ENCODE assay signal across 8 cellular contexts in the genomic region with DNA sequence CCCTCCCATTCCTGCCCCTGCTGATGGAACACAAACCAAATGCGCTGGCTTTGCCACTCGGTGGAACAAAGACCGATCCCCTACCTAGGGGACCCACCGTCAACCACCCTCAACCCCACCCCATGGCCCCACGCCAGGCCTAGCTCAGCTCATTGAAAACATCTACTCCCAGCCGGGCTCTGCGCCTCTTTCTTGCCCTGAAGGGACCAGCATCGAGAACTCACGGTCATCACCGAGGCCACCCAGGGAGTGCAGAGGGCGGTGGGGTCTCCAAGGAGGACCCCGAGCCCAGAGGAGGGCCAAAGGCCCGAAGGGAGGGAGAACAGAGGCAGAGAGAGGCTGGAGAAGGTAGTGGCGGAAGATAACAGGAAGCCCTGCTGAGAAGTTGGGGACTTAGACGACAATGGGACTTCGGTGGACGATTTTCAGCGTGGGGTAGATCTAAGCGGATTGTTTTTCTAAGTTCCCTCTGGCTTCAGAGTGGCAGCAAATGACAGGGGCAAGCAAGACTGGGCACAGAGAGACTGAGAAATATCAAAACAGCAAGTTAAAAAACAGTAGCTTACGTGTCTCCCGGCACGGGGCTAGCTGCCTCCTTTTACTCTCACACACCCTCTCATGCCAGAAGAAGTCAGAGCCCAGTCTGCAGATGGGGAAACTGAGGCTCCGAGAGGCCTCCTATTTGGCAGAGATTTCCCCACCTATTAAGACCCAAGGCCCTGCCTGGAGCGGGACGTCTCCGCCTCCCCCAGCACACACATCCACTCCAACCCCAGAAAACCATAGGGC. TPM values are rescaled to one million over a fixed set of nuclear protein-coding genes. Genes with fewer than 3 reads are reported as not detected.
DNase-seq lines count a peak whose midpoint lies in the region; ATAC-seq and TF ChIP-seq lines count a peak whose summit lies in the region.

No MANE protein-coding gene starts in this region.

- DNase-seq in CD14-positive monocyte (ENCODE audit: low spot score) (no peak), HT-29 (ENCODE audit: low spot score) (peak; percentile 45), fibroblast of villous mesenchyme (ENCODE audit: low read depth) (no peak), osteoblast (ENCODE audit: insufficient read length, low spot score, missing footprints) (peak; percentile 92), NK-92 (lab: John Stamatoyannopoulos, UW; ENCODE audit: unreplicated experiment) (no peak), DMS153 (lab: John Stamatoyannopoulos, UW) (no peak)
- no peak for DNase-seq in activated CD8-positive, alpha-beta T cell treated with anti-CD3 and anti-CD28 coated beads, Interleukin-2, amount 10 ng/mL, durations not matched to agents 7 days and 5 days

- H3K4me3 Mint-ChIP-seq in CD14-positive monocyte, result peak overlapping the region; percentile 93 to 96
- peak overlapping the region; percentile 88 for H3K4me3 Mint-ChIP-seq in activated CD8-positive, alpha-beta T cell treated with anti-CD3 and anti-CD28 coated beads, Interleukin-2, amount 10 ng/mL, durations not matched to agents 7 days and 5 days

- no peaks in the 10 kb centered on the region for H3K9me3 Mint-ChIP-seq in CD14-positive monocyte
- H3K9me3 Mint-ChIP-seq in activated CD8-positive, alpha-beta T cell treated with anti-CD3 and anti-CD28 coated beads, Interleukin-2, amount 10 ng/mL, durations not matched to agents 7 days and 5 days (ENCODE audit: insufficient read depth), result no peaks in the 10 kb centered on the region

- ATAC-seq in activated CD8-positive, alpha-beta T cell treated with anti-CD3 and anti-CD28 coated beads, Interleukin-2, amount 10 ng/mL, durations not matched to agents 7 days and 5 days, result peak; percentile 6
- no peak for ATAC-seq in HG03196 (IDR thresholded peaks at IDR 0.05; ENCODE audit: unreplicated experiment)

- no peaks in the 10 kb centered on the region for H3K27me3 ChIP-seq in osteoblast (ENCODE audit: insufficient read depth, low read length)

- peak overlapping the region; percentile 69 for H2AFZ ChIP-seq in osteoblast (ENCODE audit: low read length)

- no peak for TF ChIP-seq CTCF in CD14-positive monocyte (IDR thresholded peaks at IDR 0.05)
- TF ChIP-seq CTCF in fibroblast of villous mesenchyme (IDR thresholded peaks at IDR 0.05; ENCODE audit: insufficient read depth, low read depth, low read length), result no peak
- no peak for TF ChIP-seq CTCF in osteoblast (IDR thresholded peaks at IDR 0.05; ENCODE audit: extremely low read depth, low read depth, low read length)

- CTCF ChIA-PET in activated CD8-positive, alpha-beta T cell treated with anti-CD3 and anti-CD28 coated beads, Interleukin-2, amount 10 ng/mL, durations not matched to agents 7 days and 5 days (lab: Charles Lee), result interaction anchor here (1.3 to 3.2 kb wide), 4 partner anchors 13 to 223 kb away, joined by 4 to 25 read pairs (median 6); partner anchors contain the start of gene HAPSTR1

- peaks cover 54% of the 10 kb centered on the region for H3K79me2 ChIP-seq in osteoblast (ENCODE audit: insufficient read depth, low read length)

- peak overlapping the region; percentile 89 for H3K4me3 ChIP-seq in fibroblast of villous mesenchyme (ENCODE audit: low read depth, low read length)
- H3K4me3 ChIP-seq in osteoblast (ENCODE audit: insufficient read depth, low read length), result peak overlapping the region; percentile 75

- H3K27ac Mint-ChIP-seq in CD14-positive monocyte, result peak overlapping the region in 6 of 7 donors; percentile 54 to 79 (median 70)
- H3K27ac Mint-ChIP-seq in activated CD8-positive, alpha-beta T cell treated with anti-CD3 and anti-CD28 coated beads, Interleukin-2, amount 10 ng/mL, durations not matched to agents 7 days and 5 days, result peak overlapping the region; percentile 94

- peaks cover 54% of the 10 kb centered on the region for H3K4me1 Mint-ChIP-seq in CD14-positive monocyte
- H3K4me1 Mint-ChIP-seq in activated CD8-positive, alpha-beta T cell treated with anti-CD3 and anti-CD28 coated beads, Interleukin-2, amount 10 ng/mL, durations not matched to agents 7 days and 5 days (ENCODE audit: low read depth), result peaks cover 56% of the 10 kb centered on the region

- H3K27ac ChIP-seq in osteoblast (ENCODE audit: low read depth, low read length), result peak overlapping the region; percentile 21

- peaks cover 38% of the 10 kb centered on the region for H4K20me1 ChIP-seq in osteoblast (ENCODE audit: insufficient read depth, low read length)

- H3K27me3 Mint-ChIP-seq in CD14-positive monocyte (ENCODE audit: low read depth in 3 of 3), result peaks cover 0 to 3% (median 2%) of the 10 kb centered on the region in 3 donors
- no peaks in the 10 kb centered on the region for H3K27me3 Mint-ChIP-seq in activated CD8-positive, alpha-beta T cell treated with anti-CD3 and anti-CD28 coated beads, Interleukin-2, amount 10 ng/mL, durations not matched to agents 7 days and 5 days (ENCODE audit: low read depth)

- POLR2A ChIA-PET in activated CD8-positive, alpha-beta T cell treated with anti-CD3 and anti-CD28 coated beads, Interleukin-2, amount 10 ng/mL, durations not matched to agents 7 days and 5 days (lab: Charles Lee), result interaction anchor here (0.6 to 2.8 kb wide), 17 partner anchors 8 to 300 kb away, joined by 3 to 35 read pairs (median 6); partner anchors contain the start of genes PMM2 and TMEM186

- intact Hi-C loops in CD14-positive monocyte (cut with micrococcal nuclease), result loop anchor here (5.0 to 10.0 kb wide), 2 partner anchors 70 to 193 kb away; partner anchors contain the start of genes ABAT (in 1 of the 2), PMM2 (in 1 of the 2) and TMEM186 (in 1 of the 2)

- peaks cover 2 to 5% of the 10 kb centered on the region in 2 donors for H3K36me3 Mint-ChIP-seq in CD14-positive monocyte
- H3K36me3 Mint-ChIP-seq in activated CD8-positive, alpha-beta T cell treated with anti-CD3 and anti-CD28 coated beads, Interleukin-2, amount 10 ng/mL, durations not matched to agents 7 days and 5 days (ENCODE audit: low read depth), result peaks cover 40% of the 10 kb centered on the region

- peaks cover 34% of the 10 kb centered on the region for H3K4me1 ChIP-seq in osteoblast (ENCODE audit: insufficient read depth, low read length)

- no peaks in the 10 kb centered on the region for H3K36me3 ChIP-seq in osteoblast (ENCODE audit: insufficient read depth, low read length)

- no peaks in the 10 kb centered on the region for H3K9me3 ChIP-seq in osteoblast (ENCODE audit: low read depth, low read length)

- peak overlapping the region; percentile 89 for H3K4me2 ChIP-seq in osteoblast (ENCODE audit: insufficient read depth, low read length)

RNA-seq across cellular contexts. Expression of gene CARHSP1, which starts 1.1 kb away (rescaled TPM):
- polyA plus RNA-seq in CD14-positive monocyte, result 10 to 100 TPM; 52.0 to 60.3 TPM
- total RNA-seq in HT-29 (2014; rRNA removed; shearing (Covaris generic)), result 197 and 220 TPM in 2 replicates
- 100 to 1,000 TPM; 209 to 217 TPM for total RNA-seq in activated CD8-positive, alpha-beta T cell treated with anti-CD3 and anti-CD28 coated beads, Interleukin-2, amount 10 ng/mL, durations not matched to agents 7 days and 5 days
- 165 and 189 TPM in 2 replicates for total RNA-seq in fibroblast of villous mesenchyme
- 92.6 and 107 TPM in 2 replicates for total RNA-seq in osteoblast

RNA-seq across cellular contexts. Expression of gene LITAFD, which starts 14.5 kb away (rescaled TPM):
- not detected for polyA plus RNA-seq in CD14-positive monocyte
- not detected in 2 replicates for total RNA-seq in HT-29 (2014; rRNA removed; shearing (Covaris generic))
- not detected for total RNA-seq in activated CD8-positive, alpha-beta T cell treated with anti-CD3 and anti-CD28 coated beads, Interleukin-2, amount 10 ng/mL, durations not matched to agents 7 days and 5 days
- total RNA-seq in fibroblast of villous mesenchyme, result not detected in 2 replicates
- total RNA-seq in osteoblast, result not detected in 2 replicates

Comparison
In these comparisons a context has a peak if more than half of its experiments do, and no peak if none do; other contexts are left out.
1. DNase-seq: peak in HT-29 (single experiment) and osteoblast (single experiment); none in CD14-positive monocyte (single experiment), activated CD8-positive, alpha-beta T cell treated with anti-CD3 and anti-CD28 coated beads, Interleukin-2, amount 10 ng/mL, durations not matched to agents 7 days and 5 days (single experiment), fibroblast of villous mesenchyme (single experiment), NK-92 (single experiment) and DMS153 (single experiment).